ENCODE assay signal across 9 cellular contexts in the genomic region with DNA sequence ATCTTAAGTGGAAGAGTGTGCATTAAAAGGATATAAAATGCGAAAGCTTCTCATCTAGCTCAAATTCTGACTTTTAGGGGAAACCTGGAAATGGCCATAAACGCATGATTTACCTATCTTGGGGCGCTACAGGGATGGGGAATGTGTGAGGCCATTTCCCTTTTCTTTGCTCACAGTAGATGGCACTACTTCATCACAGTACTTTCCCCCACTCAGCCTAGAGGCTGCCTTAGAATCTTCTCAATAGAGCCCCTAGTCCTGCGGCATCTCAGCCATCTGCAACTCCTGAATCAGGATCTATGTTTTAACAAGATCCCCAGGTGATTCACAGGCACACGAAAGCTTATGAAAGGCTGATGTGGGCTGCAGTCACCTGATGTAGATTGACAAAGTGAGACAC.
A peak's percentile ranks its signal among the peaks of the same experiment; 100 is the strongest.
DNase-seq lines count a peak whose midpoint lies in the region; ATAC-seq and TF ChIP-seq lines count a peak whose summit lies in the region.
"Had no signal": no experiment of that assay in that cellular context is flagged by ENCODE, and none has a peak within 500 bp of the region (broad histone marks: within the 10 kb centered on the region; RNA-seq: fewer than 3 reads in every experiment).

No MANE protein-coding gene starts in this region.

- no peak for TF ChIP-seq EP300 in Ishikawa (IDR thresholded peaks at IDR 0.05; ENCODE audit: borderline replicate concordance)
- no peak for TF ChIP-seq EP300 in stomach (IDR thresholded peaks at IDR 0.05)

- intact Hi-C loops in right cardiac atrium (cut with DNase I) (loop anchor here (5.0 to 10.0 kb wide), 4 partner anchors 107 to 427 kb away; a partner anchor contains a TSS), stomach (cut with DNase I; ENCODE audit: low total_unique reads) (loop anchor here (10.0 kb wide), 1 partner anchor 267 kb away; no protein-coding TSS in a partner anchor)

- no peak overlapping the region for H3K27ac ChIP-seq in WERI-Rb-1
- no peak overlapping the region for H3K27ac ChIP-seq in right cardiac atrium (ENCODE audit: low read length)
- no peak overlapping the region for H3K27ac ChIP-seq in stomach
- H3K27ac ChIP-seq: 22Rv1 had no signal

- TF ChIP-seq CTCF in WERI-Rb-1 (IDR thresholded peaks at IDR 0.05; ENCODE audit: low read depth, low read length), result peak; percentile 69
- peak in 5 of 7 experiments; percentile 21 to 37 (median 26) for TF ChIP-seq CTCF in stomach (IDR thresholded peaks at IDR 0.05)

- H3K4me3 ChIP-seq in WERI-Rb-1 (ENCODE audit: low read depth, low read length) (no peak overlapping the region), right cardiac atrium (ENCODE audit: low read length) (no peak overlapping the region), stomach (no peak overlapping the region)

- H3K4me1 ChIP-seq in right cardiac atrium (ENCODE audit: control insufficient read depth, insufficient read depth, low read length), result peaks cover 9% of the 10 kb centered on the region
- H3K4me1 ChIP-seq in stomach, result peaks cover 0 to 44% (median 13%) of the 10 kb centered on the region in 4 donors

- H3K27me3 ChIP-seq in WERI-Rb-1 (ENCODE audit: insufficient read depth, low read depth, severe bottlenecking) (no peaks in the 10 kb centered on the region), right cardiac atrium (ENCODE audit: control insufficient read depth, insufficient read depth) (no peaks in the 10 kb centered on the region), stomach (no peaks in the 10 kb centered on the region)

- TF ChIP-seq RAD21 in Ishikawa (IDR thresholded peaks at IDR 0.05; ENCODE audit: low read depth), result peak; percentile 78

- 31% methylated on average over 5 of the region's 5 CpGs for WGBS in right cardiac atrium
- WGBS in stomach, 5 donors, result 32 to 54% (median 40%) methylated on average over 5 of the region's 5 CpGs

- TF ChIP-seq POLR2A in stomach (IDR thresholded peaks at IDR 0.05), result no peak

- no peaks in the 10 kb centered on the region for H3K36me3 ChIP-seq in WERI-Rb-1
- no peaks in the 10 kb centered on the region for H3K36me3 ChIP-seq in stomach

- no peaks in the 10 kb centered on the region for H3K9me3 ChIP-seq in WERI-Rb-1 (ENCODE audit: severe bottlenecking)
- H3K9me3 ChIP-seq in right cardiac atrium (ENCODE audit: control insufficient read depth, low read length), result no peaks in the 10 kb centered on the region
- no peaks in the 10 kb centered on the region for H3K9me3 ChIP-seq in stomach

- peak; percentile 71 to 73 for ATAC-seq in right cardiac atrium
- ATAC-seq in HG03095 (IDR thresholded peaks at IDR 0.05; ENCODE audit: unreplicated experiment), result no peak

- DNase-seq in DMS153 treated with DMSO at 0.1 percent for 48 hours (lab: John Stamatoyannopoulos, UW; ENCODE audit: unreplicated experiment) (peak; percentile 1), DMS153 (lab: John Stamatoyannopoulos, UW) (no peak), WERI-Rb-1 (peak; percentile 50), right cardiac atrium (no peak), stomach (no peak), NK-92 (lab: John Stamatoyannopoulos, UW; ENCODE audit: unreplicated experiment) (no peak)

TF ChIP-seq in Ishikawa, 13 proteins besides CTCF, POLR2A, EP300 and RAD21:
- TF ChIP-seq EGR1 (IDR thresholded peaks at IDR 0.05), result no peak
- TF ChIP-seq NFIC (IDR thresholded peaks at IDR 0.05), result no peak
- TF ChIP-seq TEAD4 (IDR thresholded peaks at IDR 0.05), result no peak
- no peak for TF ChIP-seq ZBTB7A (IDR thresholded peaks at IDR 0.05; ENCODE audit: low read depth)
- no peak for TF ChIP-seq CREB1 (IDR thresholded peaks at IDR 0.05; ENCODE audit: low read depth)
- no peak for TF ChIP-seq TCF12 (IDR thresholded peaks at IDR 0.05; ENCODE audit: low read depth)
- TF ChIP-seq, protein P1, sequence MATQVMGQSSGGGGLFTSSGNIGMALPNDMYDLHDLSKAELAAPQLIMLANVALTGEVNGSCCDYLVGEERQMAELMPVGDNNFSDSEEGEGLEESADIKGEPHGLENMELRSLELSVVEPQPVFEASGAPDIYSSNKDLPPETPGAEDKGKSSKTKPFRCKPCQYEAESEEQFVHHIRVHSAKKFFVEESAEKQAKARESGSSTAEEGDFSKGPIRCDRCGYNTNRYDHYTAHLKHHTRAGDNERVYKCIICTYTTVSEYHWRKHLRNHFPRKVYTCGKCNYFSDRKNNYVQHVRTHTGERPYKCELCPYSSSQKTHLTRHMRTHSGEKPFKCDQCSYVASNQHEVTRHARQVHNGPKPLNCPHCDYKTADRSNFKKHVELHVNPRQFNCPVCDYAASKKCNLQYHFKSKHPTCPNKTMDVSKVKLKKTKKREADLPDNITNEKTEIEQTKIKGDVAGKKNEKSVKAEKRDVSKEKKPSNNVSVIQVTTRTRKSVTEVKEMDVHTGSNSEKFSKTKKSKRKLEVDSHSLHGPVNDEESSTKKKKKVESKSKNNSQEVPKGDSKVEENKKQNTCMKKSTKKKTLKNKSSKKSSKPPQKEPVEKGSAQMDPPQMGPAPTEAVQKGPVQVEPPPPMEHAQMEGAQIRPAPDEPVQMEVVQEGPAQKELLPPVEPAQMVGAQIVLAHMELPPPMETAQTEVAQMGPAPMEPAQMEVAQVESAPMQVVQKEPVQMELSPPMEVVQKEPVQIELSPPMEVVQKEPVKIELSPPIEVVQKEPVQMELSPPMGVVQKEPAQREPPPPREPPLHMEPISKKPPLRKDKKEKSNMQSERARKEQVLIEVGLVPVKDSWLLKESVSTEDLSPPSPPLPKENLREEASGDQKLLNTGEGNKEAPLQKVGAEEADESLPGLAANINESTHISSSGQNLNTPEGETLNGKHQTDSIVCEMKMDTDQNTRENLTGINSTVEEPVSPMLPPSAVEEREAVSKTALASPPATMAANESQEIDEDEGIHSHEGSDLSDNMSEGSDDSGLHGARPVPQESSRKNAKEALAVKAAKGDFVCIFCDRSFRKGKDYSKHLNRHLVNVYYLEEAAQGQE (IDR thresholded peaks at IDR 0.05; ENCODE audit: low read depth), result no peak
- TF ChIP-seq, protein P2, sequence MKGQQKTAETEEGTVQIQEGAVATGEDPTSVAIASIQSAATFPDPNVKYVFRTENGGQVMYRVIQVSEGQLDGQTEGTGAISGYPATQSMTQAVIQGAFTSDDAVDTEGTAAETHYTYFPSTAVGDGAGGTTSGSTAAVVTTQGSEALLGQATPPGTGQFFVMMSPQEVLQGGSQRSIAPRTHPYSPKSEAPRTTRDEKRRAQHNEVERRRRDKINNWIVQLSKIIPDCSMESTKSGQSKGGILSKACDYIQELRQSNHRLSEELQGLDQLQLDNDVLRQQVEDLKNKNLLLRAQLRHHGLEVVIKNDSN (IDR thresholded peaks at IDR 0.05), result no peak
- TF ChIP-seq CEBPB (IDR thresholded peaks at IDR 0.05), result no peak
- no peak for TF ChIP-seq YY1 (IDR thresholded peaks at IDR 0.05; ENCODE audit: low read depth)
- TF ChIP-seq, protein P3, sequence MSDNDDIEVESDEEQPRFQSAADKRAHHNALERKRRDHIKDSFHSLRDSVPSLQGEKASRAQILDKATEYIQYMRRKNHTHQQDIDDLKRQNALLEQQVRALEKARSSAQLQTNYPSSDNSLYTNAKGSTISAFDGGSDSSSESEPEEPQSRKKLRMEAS (IDR thresholded peaks at IDR 0.05), result no peak
- TF ChIP-seq FOXM1 (IDR thresholded peaks at IDR 0.05; ENCODE audit: borderline replicate concordance, low read depth), result no peak
- TF ChIP-seq TAF1 (IDR thresholded peaks at IDR 0.05; ENCODE audit: low read depth), result no peak

Comparison
In these comparisons a context has a peak if more than half of its experiments do, and no peak if none do; other contexts are left out.
1. DNase-seq: peak in DMS153 treated with DMSO at 0.1 percent for 48 hours (single experiment) and WERI-Rb-1 (single experiment); none in DMS153 (single experiment), right cardiac atrium (0 of 3), stomach (single experiment) and NK-92 (single experiment).